ENCODE assay signal across 18 cellular contexts in genomic region chr1:65435987-65436386, GRCh38.
A peak's percentile ranks its signal among the peaks of the same experiment; 100 is the strongest.
DNase-seq lines count a peak whose midpoint lies in the region; ATAC-seq and TF ChIP-seq lines count a peak whose summit lies in the region.
"Had no signal": no experiment of that assay in that cellular context is flagged by ENCODE, and none has a peak within 500 bp of the region (broad histone marks: within the 10 kb centered on the region; RNA-seq: fewer than 3 reads in every experiment).

No MANE protein-coding gene starts in this region.

- H3K4me3 ChIP-seq in fibroblast of mammary gland (ENCODE audit: control insufficient read depth, low read depth, low read length) = no peak overlapping the region
- H3K4me3 ChIP-seq: GM23338 had no signal

- no peak overlapping the region for H3K4me3 Mint-ChIP-seq in nephron progenitor cell
- H3K4me3 Mint-ChIP-seq: CD8-positive, alpha-beta memory T cell; GM23338; memory B cell; stimulated activated naive CD8-positive, alpha-beta T cell treated with anti-CD3 and anti-CD28 coated beads, Interleukin-15, Interleukin-2, amounts not matched to agents 100 ng/mL and 50 ng/mL, for 24 hours; T-cell; type B pancreatic cell had no signal

- no peaks in the 10 kb centered on the region for H3K4me1 Mint-ChIP-seq in nephron progenitor cell

- H3K9me3 Mint-ChIP-seq in nephron progenitor cell = no peaks in the 10 kb centered on the region
- H3K9me3 Mint-ChIP-seq: CD8-positive, alpha-beta memory T cell; GM23338; memory B cell; stimulated activated naive CD8-positive, alpha-beta T cell treated with anti-CD3 and anti-CD28 coated beads, Interleukin-15, Interleukin-2, amounts not matched to agents 100 ng/mL and 50 ng/mL, for 24 hours; T-cell; type B pancreatic cell had no signal

- ATAC-seq in HG03520 (IDR thresholded peaks at IDR 0.05; ENCODE audit: unreplicated experiment) = no peak
- ATAC-seq: GM23338, right cardiac atrium, T-cell had no signal

- peak; percentile 82 for DNase-seq in EH (ENCODE audit: low read depth)
- peak; percentile 76 for DNase-seq in amniotic epithelial cell (ENCODE audit: low read depth)
- peak; percentile 23 for DNase-seq in fibroblast of mammary gland (ENCODE audit: low read depth)
- DNase-seq in nephron progenitor cell = no peak
- DNase-seq in activated CD4-positive, CD25-positive, alpha-beta regulatory T cell (lab: John Stamatoyannopoulos, UW) = no peak
- no peak for DNase-seq in NOMO-1 treated with dmso at 0.1 percent for 144 hours (lab: John Stamatoyannopoulos, UW; ENCODE audit: unreplicated experiment)
- no peak for DNase-seq in NCI-H69 (lab: John Stamatoyannopoulos, UW)
- DNase-seq: CD8-positive, alpha-beta memory T cell; DMS79; erythroblast; NCI-H2029 treated with DMSO at 0.1 percent for 48 hours; right cardiac atrium; T-cell had no signal

- H3K36me3 Mint-ChIP-seq in nephron progenitor cell (ENCODE audit: low read depth) = peaks cover 43% of the 10 kb centered on the region

- H3K27ac Mint-ChIP-seq in nephron progenitor cell = peak overlapping the region; percentile 29
- H3K27ac Mint-ChIP-seq: CD8-positive, alpha-beta memory T cell; GM23338; memory B cell; stimulated activated naive CD8-positive, alpha-beta T cell treated with anti-CD3 and anti-CD28 coated beads, Interleukin-15, Interleukin-2, amounts not matched to agents 100 ng/mL and 50 ng/mL, for 24 hours; T-cell; type B pancreatic cell had no signal

- TF ChIP-seq CTCF in fibroblast of mammary gland (conservative IDR thresholded peaks at IDR 0.05; ENCODE audit: control insufficient read depth, insufficient read depth, low read depth, low read length) = no peak
- no peak for TF ChIP-seq CTCF in nephron progenitor cell (IDR thresholded peaks at IDR 0.05)

- no peaks in the 10 kb centered on the region for H3K27me3 Mint-ChIP-seq in nephron progenitor cell (ENCODE audit: low read depth, poor library complexity)
- H3K27me3 Mint-ChIP-seq: CD8-positive, alpha-beta memory T cell; memory B cell; stimulated activated naive CD8-positive, alpha-beta T cell treated with anti-CD3 and anti-CD28 coated beads, Interleukin-15, Interleukin-2, amounts not matched to agents 100 ng/mL and 50 ng/mL, for 24 hours; T-cell; type B pancreatic cell had no signal

Comparison
In these comparisons a context has a peak if more than half of its experiments do, and no peak if none do; other contexts are left out.
1. DNase-seq: peak in EH (single experiment), amniotic epithelial cell (single experiment) and fibroblast of mammary gland (single experiment); none in nephron progenitor cell (single experiment), activated CD4-positive, CD25-positive, alpha-beta regulatory T cell (0 of 4), NOMO-1 treated with dmso at 0.1 percent for 144 hours (single experiment) and NCI-H69 (single experiment).